ENCODE assay signal across 8 cellular contexts in genomic region chr6:3118353-3119039, GRCh38. TPM values are rescaled to one million over a fixed set of nuclear protein-coding genes. Genes with fewer than 3 reads are reported as not detected.
DNase-seq lines count a peak whose midpoint lies in the region; ATAC-seq and TF ChIP-seq lines count a peak whose summit lies in the region.

Gene BPHL, plus strand, starts transcription at chr6:3118711. Its CDS starts 30 bp downstream, at chr6:3118741.

- H3K4me3 ChIP-seq in thoracic aorta = peak within 1 kb of the TSS; percentile 86

- ATAC-seq in HG02642 (IDR thresholded peaks at IDR 0.05; ENCODE audit: poor library complexity, unreplicated experiment) = peak; percentile 95
- ATAC-seq in activated naive CD8-positive, alpha-beta T cell treated with anti-CD3 and anti-CD28 coated beads, Interleukin-2, amount 10 ng/mL, durations not matched to agents 7 days and 5 days (ENCODE audit: low read depth) = peak; percentile 94
- peak; percentile 95 for ATAC-seq in thoracic aorta (ENCODE audit: insufficient number of reproducible peaks, low FRiP score, low read depth)

- peak; percentile 52 for TF ChIP-seq POLR2A in GM10847 (IDR thresholded peaks at IDR 0.05; ENCODE audit: extremely low read depth, insufficient read length)

- H3K9me3 Mint-ChIP-seq in activated naive CD8-positive, alpha-beta T cell treated with anti-CD3 and anti-CD28 coated beads, Interleukin-2, amount 10 ng/mL, durations not matched to agents 7 days and 5 days = no peaks in the 10 kb centered on the region
- H3K9me3 Mint-ChIP-seq in osteocyte (ENCODE audit: unreplicated experiment) = no peaks in the 10 kb centered on the region

- peak within 1 kb of the TSS; percentile 89 to 90 for H3K27ac ChIP-seq in thoracic aorta

- TF ChIP-seq CTCF in osteocyte (IDR thresholded peaks at IDR 0.05) = no peak
- no peak for TF ChIP-seq CTCF in thoracic aorta (IDR thresholded peaks at IDR 0.05)

- peak within 1 kb of the TSS; percentile 87 for H3K27ac Mint-ChIP-seq in activated naive CD8-positive, alpha-beta T cell treated with anti-CD3 and anti-CD28 coated beads, Interleukin-2, amount 10 ng/mL, durations not matched to agents 7 days and 5 days
- H3K27ac Mint-ChIP-seq in osteocyte (ENCODE audit: unreplicated experiment) = peak within 1 kb of the TSS; percentile 91

- H3K9me3 ChIP-seq in thoracic aorta = no peaks in the 10 kb centered on the region

- H3K27me3 ChIP-seq in thoracic aorta (replicated peaks; ENCODE audit: insufficient read depth) = no peaks in the 10 kb centered on the region

- peaks cover 14% of the 10 kb centered on the region for H3K36me3 ChIP-seq in thoracic aorta

- H3K4me1 Mint-ChIP-seq in activated naive CD8-positive, alpha-beta T cell treated with anti-CD3 and anti-CD28 coated beads, Interleukin-2, amount 10 ng/mL, durations not matched to agents 7 days and 5 days = peaks cover 13% of the 10 kb centered on the region
- peaks cover 13% of the 10 kb centered on the region for H3K4me1 Mint-ChIP-seq in osteocyte (ENCODE audit: unreplicated experiment)

- intact Hi-C loops in head of caudate nucleus (cut with DNase I) = loop anchor here (5.0 kb wide), 1 partner anchor 46 kb away; no protein-coding TSS in a partner anchor

- DNase-seq in NCI-H1105 (lab: John Stamatoyannopoulos, UW) = peak; percentile 96
- peak; percentile 84 for DNase-seq in SKM-1 (lab: John Stamatoyannopoulos, UW; ENCODE audit: unreplicated experiment)
- DNase-seq in activated naive CD8-positive, alpha-beta T cell treated with anti-CD3 and anti-CD28 coated beads, Interleukin-2, amount 10 ng/mL, durations not matched to agents 7 days and 5 days = peak; percentile 100
- peak; percentile 93 to 100 (median 99) for DNase-seq in head of caudate nucleus
- peak; percentile 99 for DNase-seq in osteocyte (ENCODE audit: extremely low spot score, unreplicated experiment)
- DNase-seq in thoracic aorta (ENCODE audit: low spot score) = peak; percentile 91

- H3K27me3 Mint-ChIP-seq in activated naive CD8-positive, alpha-beta T cell treated with anti-CD3 and anti-CD28 coated beads, Interleukin-2, amount 10 ng/mL, durations not matched to agents 7 days and 5 days = peaks cover 4% of the 10 kb centered on the region
- H3K27me3 Mint-ChIP-seq in osteocyte (ENCODE audit: unreplicated experiment) = no peaks in the 10 kb centered on the region

- peaks cover under 1% of the 10 kb centered on the region for H3K36me3 Mint-ChIP-seq in activated naive CD8-positive, alpha-beta T cell treated with anti-CD3 and anti-CD28 coated beads, Interleukin-2, amount 10 ng/mL, durations not matched to agents 7 days and 5 days
- peaks cover 4% of the 10 kb centered on the region for H3K36me3 Mint-ChIP-seq in osteocyte (ENCODE audit: unreplicated experiment)

- peaks cover 0 to 18% of the 10 kb centered on the region in 2 donors for H3K4me1 ChIP-seq in thoracic aorta (ENCODE audit: control insufficient read depth in 1 of 2, low read depth in 2 of 2)

- H3K4me3 Mint-ChIP-seq in activated naive CD8-positive, alpha-beta T cell treated with anti-CD3 and anti-CD28 coated beads, Interleukin-2, amount 10 ng/mL, durations not matched to agents 7 days and 5 days = peak within 1 kb of the TSS; percentile 88
- peak within 1 kb of the TSS; percentile 82 for H3K4me3 Mint-ChIP-seq in osteocyte (ENCODE audit: unreplicated experiment)

- POLR2A ChIA-PET in activated naive CD8-positive, alpha-beta T cell treated with anti-CD3 and anti-CD28 coated beads, Interleukin-2, amount 10 ng/mL, durations not matched to agents 7 days and 5 days (lab: Charles Lee) = interaction anchor here (0.9 to 1.7 kb wide), 4 partner anchors 39 to 141 kb away, joined by 3 to 6 read pairs (median 4); partner anchors contain the start of genes RIPK1 and TUBB2A

RNA-seq across cellular contexts. Expression of gene BPHL, which starts in this region (rescaled TPM):
- total RNA-seq in activated naive CD8-positive, alpha-beta T cell treated with anti-CD3 and anti-CD28 coated beads, Interleukin-2, amount 10 ng/mL, durations not matched to agents 7 days and 5 days = 1 to 10 TPM; 7.7 to 8.4 TPM
- 26.6 and 27.7 TPM in 2 replicates for total RNA-seq in osteocyte
- 1 to 10 TPM; 3.8 to 4.2 TPM for total RNA-seq in thoracic aorta

Comparison
In these comparisons a context has a peak if more than half of its experiments do, and no peak if none do; other contexts are left out.
1. Peak in every context shown above with its lines: DNase-seq, ATAC-seq, H3K4me3 ChIP-seq and H3K27ac ChIP-seq.